In the genomic region with DNA sequence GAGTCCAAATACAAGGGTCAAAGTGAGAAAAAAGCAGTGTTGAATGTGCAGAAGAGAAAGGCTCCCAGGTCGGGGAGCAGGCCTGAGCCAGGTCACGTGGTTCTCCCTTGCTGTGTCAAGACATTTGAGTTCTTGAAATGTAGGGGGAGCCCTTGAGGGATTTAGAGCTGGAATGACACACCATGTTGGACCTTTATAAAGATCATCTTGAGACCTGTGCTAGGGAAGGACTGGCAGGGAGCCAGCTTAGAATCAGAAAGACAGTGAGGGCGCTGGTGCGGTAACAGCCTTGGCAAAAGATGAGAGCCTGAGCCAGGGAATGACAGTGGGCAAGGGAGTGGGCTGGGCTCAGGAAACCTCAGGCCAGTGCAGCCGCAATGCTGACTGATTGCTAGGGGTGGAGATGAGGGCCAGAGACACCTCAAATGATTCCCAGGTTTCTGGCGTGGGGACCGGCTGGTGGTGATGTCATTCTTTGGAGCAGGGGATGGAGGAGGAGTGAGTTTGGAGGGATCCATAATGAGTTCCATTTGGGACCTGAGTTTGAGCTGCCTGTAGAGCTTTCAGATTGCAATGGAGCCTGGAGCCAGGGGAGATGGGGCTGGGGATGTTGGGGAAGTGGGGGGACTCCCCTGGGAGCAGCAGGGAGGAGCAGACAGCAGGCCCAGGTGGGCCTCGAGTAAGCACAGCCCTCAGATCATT, we compare ENCODE assay signal across 9 cellular contexts.
A peak's percentile ranks its signal among the peaks of the same experiment; 100 is the strongest.
DNase-seq lines count a peak whose midpoint lies in the region; ATAC-seq, FAIRE-seq and TF ChIP-seq lines count a peak whose summit lies in the region.
"Had no signal": no experiment of that assay in that cellular context is flagged by ENCODE, and none has a peak within 500 bp of the region (broad histone marks: within the 10 kb centered on the region; RNA-seq: fewer than 3 reads in every experiment).

No MANE protein-coding gene starts in this region.

- peak; percentile 13; the same call in 1 of the 2 replicates for TF ChIP-seq CTCF in 22Rv1 (IDR thresholded peaks at IDR 0.05)
- peak; percentile 11 for TF ChIP-seq CTCF in GM12865 (IDR thresholded peaks at IDR 0.05; ENCODE audit: insufficient read depth, low read depth, low read length, missing control alignments)
- TF ChIP-seq CTCF in activated B cell treated with CpG ODN at 0.5 μM for 24 hours (IDR thresholded peaks at IDR 0.05): no peak
- TF ChIP-seq CTCF in kidney epithelial cell (IDR thresholded peaks at IDR 0.05; ENCODE audit: insufficient read depth, low read length, poor library complexity, severe bottlenecking): peak; percentile 11

- no peak overlapping the region for H3K4me3 Mint-ChIP-seq in activated B cell treated with CpG ODN at 0.5 μM for 24 hours

- no peak for FAIRE-seq in GM12891 (lab: Jason Lieb, UNC)

- intact Hi-C loops in activated B cell treated with CpG ODN at 0.5 μM for 24 hours (cut with micrococcal nuclease): no loop called here

- ATAC-seq in activated B cell treated with CpG ODN at 0.5 μM for 24 hours (ENCODE audit: low read depth): no peak
- ATAC-seq in GM21515 (IDR thresholded peaks at IDR 0.05; ENCODE audit: unreplicated experiment): no peak
- ATAC-seq in HG03045 (IDR thresholded peaks at IDR 0.05; ENCODE audit: unreplicated experiment): no peak
- ATAC-seq in GM19455 (IDR thresholded peaks at IDR 0.05; ENCODE audit: unreplicated experiment): no peak

- TF ChIP-seq POLR2A in GM12891 (IDR thresholded peaks at IDR 0.05; ENCODE audit: low read depth, low read length): no peak

- no peaks in the 10 kb centered on the region for H3K4me1 Mint-ChIP-seq in activated B cell treated with CpG ODN at 0.5 μM for 24 hours

- H3K27me3 Mint-ChIP-seq in activated B cell treated with CpG ODN at 0.5 μM for 24 hours: no peaks in the 10 kb centered on the region

- no peaks in the 10 kb centered on the region for H3K9me3 Mint-ChIP-seq in activated B cell treated with CpG ODN at 0.5 μM for 24 hours

- H3K36me3 Mint-ChIP-seq in activated B cell treated with CpG ODN at 0.5 μM for 24 hours (ENCODE audit: low read depth): no peaks in the 10 kb centered on the region

- no peak overlapping the region for H3K27ac Mint-ChIP-seq in activated B cell treated with CpG ODN at 0.5 μM for 24 hours

- H3K27ac ChIP-seq in 22Rv1: no peak overlapping the region
- H3K27ac ChIP-seq: tibial artery had no signal

- no peaks in the 10 kb centered on the region for H3K27me3 ChIP-seq in kidney epithelial cell (ENCODE audit: control insufficient read depth, insufficient read depth, low read length)
- H3K27me3 ChIP-seq: tibial artery had no signal

- H3K4me3 ChIP-seq in GM12865 (ENCODE audit: low read depth, low read length): no peak overlapping the region
- H3K4me3 ChIP-seq in kidney epithelial cell (ENCODE audit: low read depth, low read length): no peak overlapping the region
- H3K4me3 ChIP-seq: tibial artery had no signal

- POLR2A ChIA-PET in activated B cell treated with CpG ODN at 0.5 μM for 24 hours (lab: Charles Lee): no interaction called here

- CTCF ChIA-PET in activated B cell treated with CpG ODN at 0.5 μM for 24 hours (lab: Charles Lee): no interaction called here

- no peaks in the 10 kb centered on the region for H3K36me3 ChIP-seq in kidney epithelial cell (ENCODE audit: control insufficient read depth, insufficient read depth, low read length)
- H3K36me3 ChIP-seq: tibial artery had no signal

- DNase-seq in GM12865 (ENCODE audit: low read depth) (peak; percentile 14), activated B cell treated with CpG ODN at 0.5 μM for 24 hours (peak; percentile 1), kidney epithelial cell (ENCODE audit: low read depth) (no peak), GM12891 (ENCODE audit: insufficient read length, low spot score) (no peak)

TF ChIP-seq in GM12891, 5 proteins besides CTCF, POLR2A, EP300 and RAD21:
- TF ChIP-seq SPI1 (IDR thresholded peaks at IDR 0.05; ENCODE audit: low read depth, low read length): no peak
- TF ChIP-seq TAF1 (IDR thresholded peaks at IDR 0.05; ENCODE audit: low read depth, low read length): no peak
- TF ChIP-seq PAX5 (IDR thresholded peaks at IDR 0.05; ENCODE audit: insufficient read depth, low read length, severe bottlenecking): no peak
- no peak for TF ChIP-seq POU2F2 (IDR thresholded peaks at IDR 0.05; ENCODE audit: low read depth, low read length)
- no peak for TF ChIP-seq POLR2AphosphoS5 (IDR thresholded peaks at IDR 0.05; ENCODE audit: low read depth, low read length)

Comparison
In these comparisons a context has a peak if more than half of its experiments do, and no peak if none do; other contexts are left out.
1. DNase-seq: peak in GM12865 (single experiment) and activated B cell treated with CpG ODN at 0.5 μM for 24 hours (single experiment); none in kidney epithelial cell (single experiment) and GM12891 (single experiment).